ENCODE assay signal across 13 cellular contexts in genomic region chr16:2273931-2274330, GRCh38. TPM values are rescaled to one million over a fixed set of nuclear protein-coding genes. Genes with fewer than 3 reads are reported as not detected.
DNase-seq lines count a peak whose midpoint lies in the region; ATAC-seq, FAIRE-seq and TF ChIP-seq lines count a peak whose summit lies in the region.
"Had no signal": no experiment of that assay in that cellular context is flagged by ENCODE, and none has a peak within 500 bp of the region (broad histone marks: within the 10 kb centered on the region; RNA-seq: fewer than 3 reads in every experiment).

No MANE protein-coding gene starts in this region.

- H3K9me1 ChIP-seq in K562 (ENCODE audit: control insufficient read depth, insufficient read depth, low read length), result peaks cover 3% of the 10 kb centered on the region

- TF ChIP-seq EP300 in K562 (IDR thresholded peaks at IDR 0.05; ENCODE audit: low read length), result no peak

- H3K27me3 ChIP-seq in BLaER1 (no peaks in the 10 kb centered on the region), K562 (ENCODE audit: control insufficient read depth in 2 of 2, insufficient read depth in 2 of 2, low read length in 2 of 2) (no peaks in the 10 kb centered on the region)

- TF ChIP-seq POLR2A in K562 (conservative IDR thresholded peaks at IDR 0.05), result no peak

- no peaks in the 10 kb centered on the region for H3K9me3 Mint-ChIP-seq in endothelial cell (ENCODE audit: unreplicated experiment)
- H3K9me3 Mint-ChIP-seq: CD4-positive, alpha-beta memory T cell; HFFc6 had no signal

- H3K4me3 ChIP-seq in BLaER1, result no peak overlapping the region
- no peak overlapping the region for H3K4me3 ChIP-seq in K562

- H3K4me2 ChIP-seq in BLaER1 (no peak overlapping the region), K562 (ENCODE audit: insufficient read depth, low read length) (no peak overlapping the region)

- H4K20me1 ChIP-seq in BLaER1 (peaks cover 20% of the 10 kb centered on the region), K562 (replicated peaks; ENCODE audit: control insufficient read depth, insufficient read depth, low read length) (no peaks in the 10 kb centered on the region; the same call in 1 of the 2 replicates)

- TF ChIP-seq RAD21 in K562 (CRISPR knock-in tag; conservative IDR thresholded peaks at IDR 0.05 in 1 of 2, IDR thresholded peaks at IDR 0.05 in 1 of 2), result no peak

- TF ChIP-seq CTCF in K562 (IDR thresholded peaks at IDR 0.05 in 2 of 3, conservative IDR thresholded peaks at IDR 0.05 in 1 of 3; ENCODE audit: insufficient read depth in 2 of 3, low read depth in 1 of 3, low read length in 3 of 3) (no peak), endothelial cell (IDR thresholded peaks at IDR 0.05; ENCODE audit: unreplicated experiment) (no peak)

- CTCF ChIA-PET in K562 (lab: Yijun Ruan, JAX; ENCODE audit: low intra/inter-chr PET ratio), result no interaction called here

- DNase-seq in NCI-H82 (lab: John Stamatoyannopoulos, UW) (peak; percentile 72), NCI-H82 treated with DMSO at 0.1 percent for 48 hours (lab: John Stamatoyannopoulos, UW; ENCODE audit: unreplicated experiment) (no peak), K562 (ENCODE audit: extremely low read depth in 1 of 4, low spot score in 3 of 4) (no peak), endothelial cell (ENCODE audit: low spot score) (no peak)
- DNase-seq: ACHN; CD4-positive, alpha-beta memory T cell; DND-41; GDM1; HCEC 1CT; HFFc6 had no signal

- peaks cover 25% of the 10 kb centered on the region for H3K4me1 ChIP-seq in BLaER1
- H3K4me1 ChIP-seq in K562 (replicated peaks in 1 of 2; ENCODE audit: control insufficient read depth in 2 of 2, insufficient read depth in 2 of 2, low read length in 2 of 2), result peaks cover 7 to 75% of the 10 kb centered on the region in 2 experiments; a peak in 4 of 5 replicates

- H3K27ac ChIP-seq in BLaER1 (no peak overlapping the region), K562 (ENCODE audit: extremely low read depth, low read depth, low read length) (no peak overlapping the region)

- H3K36me3 ChIP-seq in BLaER1 (peaks cover 24% of the 10 kb centered on the region; the same call in 1 of the 2 replicates), K562 (ENCODE audit: control insufficient read depth, insufficient read depth, low read length) (peaks cover 20% of the 10 kb centered on the region; the same call in 1 of the 3 replicates)

- POLR2A ChIA-PET in K562 (lab: Yijun Ruan, JAX), result interaction anchor here (0.6 kb wide), 1 partner anchor 11 kb away, joined by 3 read pairs; no protein-coding TSS in a partner anchor

- H3K79me2 ChIP-seq in K562 (ENCODE audit: control insufficient read depth, insufficient read depth, low read length), result peaks cover 18% of the 10 kb centered on the region

- ATAC-seq in K562, result no peak

- BruUV-seq in K562 (replicated peaks; lab: Mats Ljungman, UMichigan), result no TSS peak

- FAIRE-seq in K562 (lab: Jason Lieb, UNC), result no peak
- FAIRE-seq: GM12892, HTR-8/SVneo had no signal

- H3K4me3 Mint-ChIP-seq in endothelial cell (ENCODE audit: unreplicated experiment), result no peak overlapping the region
- H3K4me3 Mint-ChIP-seq: CD4-positive, alpha-beta memory T cell; HFFc6 had no signal

- no peak overlapping the region for H3K27ac Mint-ChIP-seq in endothelial cell (ENCODE audit: unreplicated experiment)
- H3K27ac Mint-ChIP-seq: HFFc6 had no signal

- H3K4me1 Mint-ChIP-seq in endothelial cell (ENCODE audit: unreplicated experiment), result peaks cover 6% of the 10 kb centered on the region

- in situ Hi-C loops in K562 (cut with MboI), result no loop called here

- H3K9ac ChIP-seq in BLaER1 (peak overlapping the region; percentile 22; the same call in 1 of the 2 replicates), K562 (ENCODE audit: insufficient read depth in 1 of 2, low read depth in 2 of 2, low read length in 2 of 2) (peak overlapping the region in 1 of 2 experiments; percentile 78; a peak in 2 of 4 replicates)

- no peak overlapping the region for H2AFZ ChIP-seq in K562 (ENCODE audit: low read depth, low read length)

- H3K27me3 Mint-ChIP-seq in endothelial cell (ENCODE audit: unreplicated experiment), result peaks cover 12% of the 10 kb centered on the region
- H3K27me3 Mint-ChIP-seq: CD4-positive, alpha-beta memory T cell had no signal

- H3K36me3 Mint-ChIP-seq in endothelial cell (ENCODE audit: low read depth, unreplicated experiment), result no peaks in the 10 kb centered on the region

- WGBS in K562 (ENCODE audit: insufficient coverage, low coverage, missing lambda C conversion rate), result 81% methylated on average over 8 of the region's 10 CpGs

- intact Hi-C loops in K562 (cut with micrococcal nuclease), result no loop called here

- no peaks in the 10 kb centered on the region for H3K9me3 ChIP-seq in BLaER1
- no peaks in the 10 kb centered on the region for H3K9me3 ChIP-seq in K562 (replicated peaks; ENCODE audit: control insufficient read depth, insufficient read depth, low read depth, low read length)

RNA-seq across cellular contexts. Expression of gene RNPS1, which starts 6.0 kb away (rescaled TPM):
- 373 and 378 TPM in 2 replicates for total RNA-seq in K562 (2011; cell fraction: chromatin; rRNA removed; ENCODE audit: low replicate concordance)
- 251 and 274 TPM in 2 replicates for total RNA-seq in K562 (2011; cell fraction: nucleolus; rRNA removed)
- total RNA-seq in K562 (2011; cell fraction: nucleoplasm; rRNA removed), result 357 and 477 TPM in 2 replicates
- total RNA-seq in K562 (2014; rRNA removed) (252 and 305 TPM in 2 replicates), K562 (2014; rRNA removed; fragmentation: Illumina TruSeq; extraction: Trizol) (122 and 138 TPM in 2 replicates), K562 (2015; rRNA removed; fragmentation: Illumina TruSeq; extraction: Trizol) (188 and 196 TPM in 2 replicates), K562 (2021) (338 and 343 TPM in 2 replicates), endothelial cell (ENCODE audit: unreplicated experiment) (203 TPM)
- polyA plus RNA-seq in K562 (2011; rRNA removed) (202 and 211 TPM in 2 replicates), K562 (2014; fragmentation: Illumina TruSeq; extraction: Trizol) (307 and 351 TPM in 2 replicates), K562 (2014; fragmentation: Nextera tagmentation; extraction: Ambion mirVana) (10 to 100 TPM; 44.9 to 50.6 TPM), K562 (2014; rRNA removed) (286 and 343 TPM in 2 replicates)
- polyA plus RNA-seq in K562 (2011; cell fraction: cytosol; rRNA removed), result 319 and 500 TPM in 2 replicates
- polyA plus RNA-seq in K562 (2011; cell fraction: nucleus; rRNA removed), result 227 and 282 TPM in 2 replicates
- 240 and 340 TPM in 2 replicates for polyA plus RNA-seq in K562 (2012)
- polyA minus RNA-seq in K562 (2011; rRNA and poly(A)+ RNA removed), result 122 and 170 TPM in 2 replicates
- polyA minus RNA-seq in K562 (2011; cell fraction: cytosol; rRNA and poly(A)+ RNA removed), result 137 and 148 TPM in 2 replicates
- polyA minus RNA-seq in K562 (2011; cell fraction: nucleus; rRNA and poly(A)+ RNA removed), result 71.2 and 87.7 TPM in 2 replicates

RNA-seq across cellular contexts. Expression of gene ECI1, which starts 22.5 kb away (rescaled TPM):
- 82.7 and 201 TPM in 2 replicates for total RNA-seq in K562 (2011; cell fraction: chromatin; rRNA removed; ENCODE audit: low replicate concordance)
- total RNA-seq in K562 (2011; cell fraction: nucleolus; rRNA removed), result 140 and 148 TPM in 2 replicates
- 85.4 and 93.3 TPM in 2 replicates for total RNA-seq in K562 (2011; cell fraction: nucleoplasm; rRNA removed)
- total RNA-seq in K562 (2014; rRNA removed) (175 and 241 TPM in 2 replicates), K562 (2014; rRNA removed; fragmentation: Illumina TruSeq; extraction: Trizol) (21.4 and 22.6 TPM in 2 replicates), K562 (2015; rRNA removed; fragmentation: Illumina TruSeq; extraction: Trizol) (54.0 and 55.0 TPM in 2 replicates), K562 (2021) (172 and 181 TPM in 2 replicates), endothelial cell (ENCODE audit: unreplicated experiment) (27.1 TPM)
- polyA plus RNA-seq in K562 (2011; rRNA removed) (70.5 and 106 TPM in 2 replicates), K562 (2014; fragmentation: Illumina TruSeq; extraction: Trizol) (32.0 and 72.2 TPM in 2 replicates), K562 (2014; fragmentation: Nextera tagmentation; extraction: Ambion mirVana) (1 to 10 TPM; 4.7 to 7.6 TPM), K562 (2014; rRNA removed) (189 and 199 TPM in 2 replicates)
- 147 and 284 TPM in 2 replicates for polyA plus RNA-seq in K562 (2011; cell fraction: cytosol; rRNA removed)
- polyA plus RNA-seq in K562 (2011; cell fraction: nucleus; rRNA removed), result 105 and 118 TPM in 2 replicates
- polyA plus RNA-seq in K562 (2012), result 136 and 268 TPM in 2 replicates
- polyA minus RNA-seq in K562 (2011; rRNA and poly(A)+ RNA removed), result 14.3 and 21.6 TPM in 2 replicates
- polyA minus RNA-seq in K562 (2011; cell fraction: cytosol; rRNA and poly(A)+ RNA removed), result 51.2 and 72.4 TPM in 2 replicates
- polyA minus RNA-seq in K562 (2011; cell fraction: nucleus; rRNA and poly(A)+ RNA removed), result 26.7 and 36.3 TPM in 2 replicates

RNA-seq across cellular contexts. Expression of gene DNASE1L2, which starts 37.7 kb away (rescaled TPM):
- total RNA-seq in K562 (2011; cell fraction: chromatin; rRNA removed; ENCODE audit: low replicate concordance), result 8.6 and 40.6 TPM in 2 replicates
- total RNA-seq in K562 (2011; cell fraction: nucleolus; rRNA removed), result 34.9 and 37.8 TPM in 2 replicates
- 12.8 and 15.3 TPM in 2 replicates for total RNA-seq in K562 (2011; cell fraction: nucleoplasm; rRNA removed)
- total RNA-seq in K562 (2014; rRNA removed), result 2.2 and 2.6 TPM in 2 replicates
- total RNA-seq in K562 (2014; rRNA removed; fragmentation: Illumina TruSeq; extraction: Trizol), result 0.11 TPM in 1 of 2 replicates, not detected in the other
- 1.9 and 2.1 TPM in 2 replicates for total RNA-seq in K562 (2015; rRNA removed; fragmentation: Illumina TruSeq; extraction: Trizol)
- 2.7 and 4.1 TPM in 2 replicates for total RNA-seq in K562 (2021)
- polyA plus RNA-seq in K562 (2011; rRNA removed), result 1.6 and 4.6 TPM in 2 replicates
- polyA plus RNA-seq in K562 (2011; cell fraction: cytosol; rRNA removed), result 2.3 and 6.0 TPM in 2 replicates
- 47.3 and 57.1 TPM in 2 replicates for polyA plus RNA-seq in K562 (2011; cell fraction: nucleus; rRNA removed)
- polyA plus RNA-seq in K562 (2012), result 2.7 and 5.3 TPM in 2 replicates
- 0.25 and 0.83 TPM in 2 replicates for polyA plus RNA-seq in K562 (2014; fragmentation: Illumina TruSeq; extraction: Trizol)
- polyA plus RNA-seq in K562 (2014; fragmentation: Nextera tagmentation; extraction: Ambion mirVana), result under 1 TPM in 1 of 2 experiments, not detected in 1; 0.08 TPM
- polyA plus RNA-seq in K562 (2014; rRNA removed), result 2.5 and 3.1 TPM in 2 replicates
- polyA minus RNA-seq in K562 (2011; rRNA and poly(A)+ RNA removed), result 0.11 and 0.45 TPM in 2 replicates
- 0.38 and 1.8 TPM in 2 replicates for polyA minus RNA-seq in K562 (2011; cell fraction: cytosol; rRNA and poly(A)+ RNA removed)
- 5.1 and 6.1 TPM in 2 replicates for polyA minus RNA-seq in K562 (2011; cell fraction: nucleus; rRNA and poly(A)+ RNA removed)
- total RNA-seq in endothelial cell (ENCODE audit: unreplicated experiment), result 1.0 TPM
- polyA plus RNA-seq: CD4-positive, alpha-beta memory T cell had no signal

RNA-seq across cellular contexts. Expression of gene E4F1, which starts 50.5 kb away (rescaled TPM):
- total RNA-seq in K562 (2011; cell fraction: chromatin; rRNA removed; ENCODE audit: low replicate concordance), result 59.2 and 250 TPM in 2 replicates
- total RNA-seq in K562 (2011; cell fraction: nucleolus; rRNA removed), result 208 and 236 TPM in 2 replicates
- 68.1 and 94.3 TPM in 2 replicates for total RNA-seq in K562 (2011; cell fraction: nucleoplasm; rRNA removed)
- 94.9 and 97.1 TPM in 2 replicates for total RNA-seq in K562 (2014; rRNA removed)
- total RNA-seq in K562 (2014; rRNA removed; fragmentation: Illumina TruSeq; extraction: Trizol), result 3.7 and 5.5 TPM in 2 replicates
- total RNA-seq in K562 (2015; rRNA removed; fragmentation: Illumina TruSeq; extraction: Trizol), result 33.1 and 37.3 TPM in 2 replicates
- total RNA-seq in K562 (2021), result 53.2 and 63.2 TPM in 2 replicates
- 20.4 and 32.0 TPM in 2 replicates for polyA plus RNA-seq in K562 (2011; rRNA removed)
- polyA plus RNA-seq in K562 (2011; cell fraction: cytosol; rRNA removed), result 27.5 and 65.2 TPM in 2 replicates
- 215 and 329 TPM in 2 replicates for polyA plus RNA-seq in K562 (2011; cell fraction: nucleus; rRNA removed)
- polyA plus RNA-seq in K562 (2012), result 34.9 and 35.9 TPM in 2 replicates
- polyA plus RNA-seq in K562 (2014; fragmentation: Illumina TruSeq; extraction: Trizol), result 5.6 and 23.2 TPM in 2 replicates
- under 1 TPM; 0.48 to 0.96 TPM for polyA plus RNA-seq in K562 (2014; fragmentation: Nextera tagmentation; extraction: Ambion mirVana)
- 58.7 and 62.7 TPM in 2 replicates for polyA plus RNA-seq in K562 (2014; rRNA removed)
- 5.5 and 8.4 TPM in 2 replicates for polyA minus RNA-seq in K562 (2011; rRNA and poly(A)+ RNA removed)
- 30.6 and 30.9 TPM in 2 replicates for polyA minus RNA-seq in K562 (2011; cell fraction: cytosol; rRNA and poly(A)+ RNA removed)
- 67.1 and 68.3 TPM in 2 replicates for polyA minus RNA-seq in K562 (2011; cell fraction: nucleus; rRNA and poly(A)+ RNA removed)
- 35.9 TPM for total RNA-seq in endothelial cell (ENCODE audit: unreplicated experiment)

RNA-seq across cellular contexts. Expression of gene PGP, which starts 59.3 kb away (rescaled TPM):
- 31.1 and 74.2 TPM in 2 replicates for total RNA-seq in K562 (2011; cell fraction: chromatin; rRNA removed; ENCODE audit: low replicate concordance)
- 69.6 and 75.5 TPM in 2 replicates for total RNA-seq in K562 (2011; cell fraction: nucleolus; rRNA removed)
- total RNA-seq in K562 (2011; cell fraction: nucleoplasm; rRNA removed), result 40.6 and 42.6 TPM in 2 replicates
- 57.6 and 70.2 TPM in 2 replicates for total RNA-seq in K562 (2014; rRNA removed)
- 8.5 and 11.4 TPM in 2 replicates for total RNA-seq in K562 (2014; rRNA removed; fragmentation: Illumina TruSeq; extraction: Trizol)
- total RNA-seq in K562 (2015; rRNA removed; fragmentation: Illumina TruSeq; extraction: Trizol), result 24.1 and 26.5 TPM in 2 replicates
- total RNA-seq in K562 (2021), result 44.9 and 49.6 TPM in 2 replicates
- 19.6 and 27.9 TPM in 2 replicates for polyA plus RNA-seq in K562 (2011; rRNA removed)
- polyA plus RNA-seq in K562 (2011; cell fraction: cytosol; rRNA removed), result 27.6 and 84.2 TPM in 2 replicates
- polyA plus RNA-seq in K562 (2011; cell fraction: nucleus; rRNA removed), result 92.6 and 123 TPM in 2 replicates
- 33.7 and 34.1 TPM in 2 replicates for polyA plus RNA-seq in K562 (2012)
- polyA plus RNA-seq in K562 (2014; fragmentation: Illumina TruSeq; extraction: Trizol), result 14.2 and 20.7 TPM in 2 replicates
- 1 to 10 TPM; 1.1 to 3.0 TPM for polyA plus RNA-seq in K562 (2014; fragmentation: Nextera tagmentation; extraction: Ambion mirVana)
- 54.0 and 55.6 TPM in 2 replicates for polyA plus RNA-seq in K562 (2014; rRNA removed)
- polyA minus RNA-seq in K562 (2011; rRNA and poly(A)+ RNA removed), result 7.3 and 7.4 TPM in 2 replicates
- polyA minus RNA-seq in K562 (2011; cell fraction: cytosol; rRNA and poly(A)+ RNA removed), result 13.6 and 18.7 TPM in 2 replicates
- 29.8 and 32.1 TPM in 2 replicates for polyA minus RNA-seq in K562 (2011; cell fraction: nucleus; rRNA and poly(A)+ RNA removed)
- total RNA-seq in endothelial cell (ENCODE audit: unreplicated experiment), result 31.5 TPM
